In genomic region chr3:11560746-11561145, GRCh38 we compare ENCODE assay signal across 10 cellular contexts.
DNase-seq lines count a peak whose midpoint lies in the region; ATAC-seq and TF ChIP-seq lines count a peak whose summit lies in the region.
"Had no signal": no experiment of that assay in that cellular context is flagged by ENCODE, and none has a peak within 500 bp of the region (broad histone marks: within the 10 kb centered on the region; RNA-seq: fewer than 3 reads in every experiment).

No MANE protein-coding gene starts in this region.

- H3K27me3 ChIP-seq in CD4-positive, alpha-beta T cell (ENCODE audit: control insufficient read depth, insufficient read depth, low read length) = no peaks in the 10 kb centered on the region
- H3K27me3 ChIP-seq in adrenal gland = no peaks in the 10 kb centered on the region
- no peaks in the 10 kb centered on the region for H3K27me3 ChIP-seq in right atrium auricular region
- H3K27me3 ChIP-seq in rectal smooth muscle tissue (ENCODE audit: control insufficient read depth, insufficient read depth, low read length) = no peaks in the 10 kb centered on the region
- H3K27me3 ChIP-seq in CD8-positive, alpha-beta memory T cell (ENCODE audit: insufficient read depth, low read length, poor library complexity, severe bottlenecking) = no peaks in the 10 kb centered on the region

- WGBS in adrenal gland, 4 donors = 83 to 89% (median 87%) methylated on average over 11 to 12 of the region's 12 CpGs

- TF ChIP-seq POLR2A in adrenal gland (IDR thresholded peaks at IDR 0.05) = no peak

- POLR2A ChIA-PET in CD4-positive, alpha-beta T cell (lab: Charles Lee) = no interaction called here
- POLR2A ChIA-PET in CD8-positive, alpha-beta memory T cell (lab: Charles Lee) = interaction anchor here (1.1 kb wide), 1 partner anchor 286 kb away, joined by 3 read pairs; the partner anchor contains the start of gene TAMM41

- H3K27me3 Mint-ChIP-seq in CD4-positive, alpha-beta T cell = no peaks in the 10 kb centered on the region
- H3K27me3 Mint-ChIP-seq in CD8-positive, alpha-beta memory T cell = no peaks in the 10 kb centered on the region

- H3K27ac ChIP-seq in CD4-positive, alpha-beta T cell (ENCODE audit: low read depth, low read length) = no peak overlapping the region
- H3K27ac ChIP-seq in adrenal gland (peak overlapping the region in 3 of 5 donors; percentile 4 to 74 (median 37)), right atrium auricular region (peak overlapping the region; percentile 57 to 62), rectal smooth muscle tissue (ENCODE audit: low read depth, low read length) (peak overlapping the region; percentile 24)
- H3K27ac ChIP-seq in CD8-positive, alpha-beta memory T cell (ENCODE audit: low read depth, low read length) = no peak overlapping the region

- H3K4me1 ChIP-seq in adrenal gland (replicated peaks in 1 of 2) (peaks cover 0 to 35% of the 10 kb centered on the region in 2 donors), right atrium auricular region (peaks cover 0 to 89% of the 10 kb centered on the region in 2 donors), rectal smooth muscle tissue (ENCODE audit: control insufficient read depth, insufficient read depth, low read length) (peaks cover 18% of the 10 kb centered on the region)
- no peaks in the 10 kb centered on the region for H3K4me1 ChIP-seq in CD8-positive, alpha-beta memory T cell (ENCODE audit: insufficient read depth, low read length)

- no peaks in the 10 kb centered on the region for H3K9me3 Mint-ChIP-seq in CD4-positive, alpha-beta T cell
- H3K9me3 Mint-ChIP-seq in CD8-positive, alpha-beta memory T cell = no peaks in the 10 kb centered on the region
- H3K9me3 Mint-ChIP-seq: T-helper 2 cell treated with Interferon-gamma antibody and Interleukin-4, amounts not matched to agents 5 μg/mL and 100 μg/mL, for 36 hours had no signal

- no peak overlapping the region for H3K4me3 Mint-ChIP-seq in CD4-positive, alpha-beta T cell
- H3K4me3 Mint-ChIP-seq in CD8-positive, alpha-beta memory T cell = no peak overlapping the region
- H3K4me3 Mint-ChIP-seq: T-helper 2 cell treated with Interferon-gamma antibody and Interleukin-4, amounts not matched to agents 5 μg/mL and 100 μg/mL, for 36 hours had no signal

- intact Hi-C loops in CD4-positive, alpha-beta T cell (cut with DNase I, micrococcal nuclease) = no loop called here
- intact Hi-C loops in adrenal gland (cut with DNase I) = no loop called here

- no peaks in the 10 kb centered on the region for H3K9me3 ChIP-seq in CD4-positive, alpha-beta T cell (ENCODE audit: control insufficient read depth, low read length)
- no peaks in the 10 kb centered on the region for H3K9me3 ChIP-seq in adrenal gland (replicated peaks in 1 of 3)
- no peaks in the 10 kb centered on the region for H3K9me3 ChIP-seq in right atrium auricular region
- H3K9me3 ChIP-seq in CD8-positive, alpha-beta memory T cell (ENCODE audit: low read length) = no peaks in the 10 kb centered on the region

- CTCF ChIA-PET in CD4-positive, alpha-beta T cell (lab: Charles Lee) = no interaction called here
- CTCF ChIA-PET in CD8-positive, alpha-beta memory T cell (lab: Charles Lee) = no interaction called here

- peaks cover 0 to 49% of the 10 kb centered on the region in 2 donors for H3K36me3 ChIP-seq in adrenal gland (replicated peaks in 1 of 2)
- peaks cover 46% of the 10 kb centered on the region for H3K36me3 ChIP-seq in right atrium auricular region
- H3K36me3 ChIP-seq in rectal smooth muscle tissue (ENCODE audit: control insufficient read depth, insufficient read depth, low read length) = peaks cover 11% of the 10 kb centered on the region
- peaks cover 4% of the 10 kb centered on the region for H3K36me3 ChIP-seq in CD8-positive, alpha-beta memory T cell (ENCODE audit: insufficient read depth, low read length)

- ATAC-seq in CD4-positive, alpha-beta T cell (ENCODE audit: poor library complexity) = no peak

- peaks cover 54% of the 10 kb centered on the region for H3K36me3 Mint-ChIP-seq in CD4-positive, alpha-beta T cell (ENCODE audit: low read depth)
- H3K36me3 Mint-ChIP-seq in CD8-positive, alpha-beta memory T cell = peaks cover 0 to 82% (median 9%) of the 10 kb centered on the region in 3 donors

- H3K4me3 ChIP-seq in adrenal gland (no peak overlapping the region), right atrium auricular region (no peak overlapping the region), rectal smooth muscle tissue (ENCODE audit: low read length) (no peak overlapping the region)
- no peak overlapping the region for H3K4me3 ChIP-seq in CD8-positive, alpha-beta memory T cell (ENCODE audit: low read length)

- DNase-seq in CD4-positive, alpha-beta T cell = no peak
- DNase-seq in adrenal gland = peak in 1 of 7 donors; percentile 27
- DNase-seq in right atrium auricular region (ENCODE audit: low spot score) = no peak
- DNase-seq in NCI-H2107 treated with DMSO at 0.1 percent for 48 hours (lab: John Stamatoyannopoulos, UW; ENCODE audit: unreplicated experiment) = no peak
- no peak for DNase-seq in CD8-positive, alpha-beta memory T cell
- no peak for DNase-seq in NCI-H1092 (lab: John Stamatoyannopoulos, UW)
- no peak for DNase-seq in stimulated activated CD4-positive, alpha-beta T cell treated with anti-CD3 and anti-CD28 coated beads, Interleukin-15, amount 100 ng/mL, for 24 hours
- DNase-seq: Karpas-422 had no signal

- no peak overlapping the region for H3K9ac ChIP-seq in rectal smooth muscle tissue (ENCODE audit: low read length)

- TF ChIP-seq CTCF in CD4-positive, alpha-beta T cell (IDR thresholded peaks at IDR 0.05) = no peak
- TF ChIP-seq CTCF in adrenal gland (IDR thresholded peaks at IDR 0.05) (no peak), right atrium auricular region (IDR thresholded peaks at IDR 0.05) (no peak)

- H3K27ac Mint-ChIP-seq in CD4-positive, alpha-beta T cell = peak overlapping the region; percentile 74
- peak overlapping the region in 4 of 8 donors; percentile 18 to 73 (median 27) for H3K27ac Mint-ChIP-seq in CD8-positive, alpha-beta memory T cell

- H3K4me1 Mint-ChIP-seq in CD4-positive, alpha-beta T cell (ENCODE audit: low read depth) = peaks cover 5% of the 10 kb centered on the region
- peaks cover 0 to 8% (median 6%) of the 10 kb centered on the region in 3 donors for H3K4me1 Mint-ChIP-seq in CD8-positive, alpha-beta memory T cell

Comparison
In these comparisons a context has a peak if more than half of its experiments do, and no peak if none do; other contexts are left out.
1. H3K27ac ChIP-seq: peak in adrenal gland (3 of 5), right atrium auricular region (2 of 2) and rectal smooth muscle tissue (single experiment); none in CD4-positive, alpha-beta T cell (single experiment) and CD8-positive, alpha-beta memory T cell (single experiment).